ENCODE assay signal across 28 cellular contexts in genomic region chr12:5204831-5205230, GRCh38.
"Had no signal": no experiment of that assay in that cellular context is flagged by ENCODE, and none has a peak within 500 bp of the region (broad histone marks: within the 10 kb centered on the region; RNA-seq: fewer than 3 reads in every experiment).

No MANE protein-coding gene starts in this region.

- DNase-seq: activated CD4-positive, alpha-beta memory T cell treated with anti-CD3 and anti-CD28 coated beads, Interleukin-2, amount 10 ng/mL, durations not matched to agents 7 days and 5 days; activated CD4-positive, alpha-beta T cell treated with anti-CD3 and anti-CD28 coated beads for 1 hour; activated CD4-positive, alpha-beta T cell treated with anti-CD3 and anti-CD28 coated beads for 4 hours; activated CD4-positive, alpha-beta T cell treated with anti-CD3 and anti-CD28 coated beads, Interleukin-2, amount 10 ng/mL, durations not matched to agents 7 days and 5 days; activated CD4-positive, alpha-beta T cell treated with anti-CD3 and anti-CD28 coated beads, Interleukin-2, amount 50 U/mL, for 4 hours; activated CD8-positive, alpha-beta memory T cell treated with anti-CD3 and anti-CD28 coated beads, Interleukin-2, amount 50 U/mL, for 48 hours; activated gamma-delta T cell; activated naive CD4-positive, alpha-beta T cell; activated naive CD4-positive, alpha-beta T cell treated with anti-CD3 and anti-CD28 coated beads, Interleukin-2, amount 10 ng/mL, durations not matched to agents 7 days and 5 days; activated naive CD8-positive, alpha-beta T cell treated with anti-CD3 and anti-CD28 coated beads, Interleukin-2, amount 10 ng/mL, durations not matched to agents 7 days and 5 days; activated T-cell treated with anti-CD3 and anti-CD28 coated beads for 4 hours; activated T-cell treated with anti-CD3 and anti-CD28 coated beads, Interleukin-2, amount 50 U/mL, for 24 hours; activated T-cell treated with anti-CD3 and anti-CD28 coated beads, Interleukin-2, amount 50 U/mL, for 72 hours; central memory CD4-positive, alpha-beta T cell; cerebellar nuclear complex; colonic mucosa; dorsolateral prefrontal cortex; effector memory CD4-positive, alpha-beta T cell; foreskin fibroblast; head of caudate nucleus; T-helper 17 cell; T1000 had no signal

- H3K27ac Mint-ChIP-seq: activated CD4-positive, alpha-beta memory T cell treated with anti-CD3 and anti-CD28 coated beads, Interleukin-2, amount 10 ng/mL, durations not matched to agents 7 days and 5 days; activated CD4-positive, alpha-beta T cell treated with anti-CD3 and anti-CD28 coated beads, Interleukin-2, amount 10 ng/mL, durations not matched to agents 7 days and 5 days; activated naive CD4-positive, alpha-beta T cell treated with anti-CD3 and anti-CD28 coated beads, Interleukin-2, amount 10 ng/mL, durations not matched to agents 7 days and 5 days; activated naive CD4-positive, alpha-beta T cell treated with anti-CD3 and anti-CD28 coated beads, Interleukin-2, amount 50 U/mL, for 72 hours; activated naive CD8-positive, alpha-beta T cell treated with anti-CD3 and anti-CD28 coated beads, Interleukin-2, amount 10 ng/mL, durations not matched to agents 7 days and 5 days; activated T-cell treated with anti-CD3 and anti-CD28 coated beads, Interleukin-2, amount 50 U/mL, for 24 hours; activated T-cell treated with anti-CD3 and anti-CD28 coated beads, Interleukin-2, amount 50 U/mL, for 72 hours; dendritic cell treated with granulocyte-macrophage colony-stimulating factor and Interleukin-4, amounts not matched to agents 40 ng/mL and 50 ng/mL, for 4 days; T-helper 17 cell; T-helper 2 cell treated with Interferon-gamma antibody and Interleukin-4, amounts not matched to agents 5 μg/mL and 100 μg/mL, for 36 hours had no signal

- H3K36me3 Mint-ChIP-seq: activated naive CD4-positive, alpha-beta T cell treated with anti-CD3 and anti-CD28 coated beads, Interleukin-2, amount 10 ng/mL, durations not matched to agents 7 days and 5 days; activated naive CD4-positive, alpha-beta T cell treated with anti-CD3 and anti-CD28 coated beads, Interleukin-2, amount 50 U/mL, for 72 hours; activated naive CD8-positive, alpha-beta T cell treated with anti-CD3 and anti-CD28 coated beads, Interleukin-2, amount 10 ng/mL, durations not matched to agents 7 days and 5 days; brain had no signal

- H3K4me1 Mint-ChIP-seq: activated CD4-positive, alpha-beta memory T cell treated with anti-CD3 and anti-CD28 coated beads, Interleukin-2, amount 10 ng/mL, durations not matched to agents 7 days and 5 days; activated CD4-positive, alpha-beta T cell treated with anti-CD3 and anti-CD28 coated beads, Interleukin-2, amount 10 ng/mL, durations not matched to agents 7 days and 5 days; activated naive CD4-positive, alpha-beta T cell treated with anti-CD3 and anti-CD28 coated beads, Interleukin-2, amount 10 ng/mL, durations not matched to agents 7 days and 5 days; activated naive CD8-positive, alpha-beta T cell treated with anti-CD3 and anti-CD28 coated beads, Interleukin-2, amount 10 ng/mL, durations not matched to agents 7 days and 5 days; T-helper 17 cell had no signal

- H3K9me3 Mint-ChIP-seq: activated CD4-positive, alpha-beta memory T cell treated with anti-CD3 and anti-CD28 coated beads, Interleukin-2, amount 10 ng/mL, durations not matched to agents 7 days and 5 days; activated CD4-positive, alpha-beta T cell treated with anti-CD3 and anti-CD28 coated beads, Interleukin-2, amount 10 ng/mL, durations not matched to agents 7 days and 5 days; activated naive CD4-positive, alpha-beta T cell treated with anti-CD3 and anti-CD28 coated beads, Interleukin-2, amount 10 ng/mL, durations not matched to agents 7 days and 5 days; activated naive CD8-positive, alpha-beta T cell treated with anti-CD3 and anti-CD28 coated beads, Interleukin-2, amount 10 ng/mL, durations not matched to agents 7 days and 5 days; activated T-cell treated with anti-CD3 and anti-CD28 coated beads, Interleukin-2, amount 50 U/mL, for 24 hours; dendritic cell treated with granulocyte-macrophage colony-stimulating factor and Interleukin-4, amounts not matched to agents 40 ng/mL and 50 ng/mL, for 4 days; endodermal cell; T-helper 2 cell treated with Interferon-gamma antibody and Interleukin-4, amounts not matched to agents 5 μg/mL and 100 μg/mL, for 36 hours had no signal

- H3K27me3 Mint-ChIP-seq: activated CD4-positive, alpha-beta memory T cell treated with anti-CD3 and anti-CD28 coated beads, Interleukin-2, amount 10 ng/mL, durations not matched to agents 7 days and 5 days; activated CD4-positive, alpha-beta T cell treated with anti-CD3 and anti-CD28 coated beads, Interleukin-2, amount 10 ng/mL, durations not matched to agents 7 days and 5 days had no signal

- H3K4me3 Mint-ChIP-seq: activated CD4-positive, alpha-beta memory T cell treated with anti-CD3 and anti-CD28 coated beads, Interleukin-2, amount 10 ng/mL, durations not matched to agents 7 days and 5 days; activated CD4-positive, alpha-beta T cell treated with anti-CD3 and anti-CD28 coated beads, Interleukin-2, amount 10 ng/mL, durations not matched to agents 7 days and 5 days; activated naive CD4-positive, alpha-beta T cell treated with anti-CD3 and anti-CD28 coated beads, Interleukin-2, amount 10 ng/mL, durations not matched to agents 7 days and 5 days; activated naive CD8-positive, alpha-beta T cell treated with anti-CD3 and anti-CD28 coated beads, Interleukin-2, amount 10 ng/mL, durations not matched to agents 7 days and 5 days; activated T-cell treated with anti-CD3 and anti-CD28 coated beads, Interleukin-2, amount 50 U/mL, for 24 hours; activated T-cell treated with anti-CD3 and anti-CD28 coated beads, Interleukin-2, amount 50 U/mL, for 72 hours; brain; dendritic cell treated with granulocyte-macrophage colony-stimulating factor and Interleukin-4, amounts not matched to agents 40 ng/mL and 50 ng/mL, for 4 days; endodermal cell; T-helper 17 cell; T-helper 2 cell treated with Interferon-gamma antibody and Interleukin-4, amounts not matched to agents 5 μg/mL and 100 μg/mL, for 36 hours had no signal

- ATAC-seq: activated naive CD4-positive, alpha-beta T cell treated with anti-CD3 and anti-CD28 coated beads, Interleukin-2, amount 50 U/mL, for 72 hours; activated T-cell treated with anti-CD3 and anti-CD28 coated beads, Interleukin-2, amount 50 U/mL, for 72 hours; esophagus mucosa; T-helper 17 cell had no signal
